In genomic region chr19:3982701-3983541, GRCh38 we compare ENCODE assay signal across 1 cellular context.
A peak's percentile ranks its signal among the peaks of the same experiment; 100 is the strongest.
TF ChIP-seq lines count a peak whose summit lies in the region.

No MANE protein-coding gene starts in this region.

TF ChIP-seq in WTC11, 78 proteins besides CTCF, POLR2A, EP300 and RAD21 (continued from another document):
- TF ChIP-seq EMX1 (CRISPR knock-in tag; IDR thresholded peaks at IDR 0.05) (0 out of 2 replicates have a peak, but pooled peaks have one; percentile 24), ZBTB21 (CRISPR knock-in tag; IDR thresholded peaks at IDR 0.05; ENCODE audit: borderline replicate concordance) (no peak), ELF4 (CRISPR knock-in tag; IDR thresholded peaks at IDR 0.05; ENCODE audit: low read depth) (no peak), MYBL2 (CRISPR knock-in tag; IDR thresholded peaks at IDR 0.05) (no peak), FOXP1 (CRISPR knock-in tag; IDR thresholded peaks at IDR 0.05; ENCODE audit: borderline replicate concordance) (0 out of 2 replicates have a peak, but pooled peaks have one; percentile 14), ATF1 (CRISPR knock-in tag; IDR thresholded peaks at IDR 0.05) (no peak), ZNF219 (CRISPR knock-in tag; IDR thresholded peaks at IDR 0.05; ENCODE audit: borderline replicate concordance) (no peak), OVOL2 (CRISPR knock-in tag; IDR thresholded peaks at IDR 0.05; ENCODE audit: borderline replicate concordance) (no peak), ZNF512 (CRISPR knock-in tag; IDR thresholded peaks at IDR 0.05; ENCODE audit: borderline replicate concordance) (no peak), ZNF671 (CRISPR knock-in tag; IDR thresholded peaks at IDR 0.05) (no peak), ZNF396 (CRISPR knock-in tag; IDR thresholded peaks at IDR 0.05; ENCODE audit: borderline replicate concordance) (no peak)
